Comparison of ENCODE assay signal across 20 cellular contexts in genomic region chr2:158995677-158996049, GRCh38. TPM values are rescaled to one million over a fixed set of nuclear protein-coding genes. Genes with fewer than 3 reads are reported as not detected.
A peak's percentile ranks its signal among the peaks of the same experiment; 100 is the strongest.
DNase-seq lines count a peak whose midpoint lies in the region; ATAC-seq and TF ChIP-seq lines count a peak whose summit lies in the region.
"Had no signal": no experiment of that assay in that cellular context is flagged by ENCODE, and none has a peak within 500 bp of the region (broad histone marks: within the 10 kb centered on the region; RNA-seq: fewer than 3 reads in every experiment).

No MANE protein-coding gene starts in this region.

- H2AK5ac ChIP-seq in trophoblast cell (ENCODE audit: low read length), result no peak overlapping the region

- H4K12ac ChIP-seq in trophoblast cell (ENCODE audit: low read depth, low read length), result no peak overlapping the region

- no peak for TF ChIP-seq CTCF in SK-N-SH (IDR thresholded peaks at IDR 0.05)
- TF ChIP-seq CTCF in PC-9 (conservative IDR thresholded peaks at IDR 0.05), result no peak
- no peak for TF ChIP-seq CTCF in mucosa of descending colon (IDR thresholded peaks at IDR 0.05)

- no peak overlapping the region for H3K4ac ChIP-seq in trophoblast cell (ENCODE audit: low read depth, low read length)

- peaks cover 22 to 39% of the 10 kb centered on the region in 2 experiments for H3K4me1 ChIP-seq in SK-N-SH (ENCODE audit: control insufficient read depth in 1 of 2, insufficient read depth in 2 of 2, low read depth in 1 of 2, low read length in 1 of 2)
- peaks cover 70% of the 10 kb centered on the region for H3K4me1 ChIP-seq in PC-9 (replicated peaks; ENCODE audit: insufficient read depth)
- peaks cover 23 to 34% of the 10 kb centered on the region in 2 experiments for H3K4me1 ChIP-seq in trophoblast cell (ENCODE audit: control insufficient read depth in 1 of 2, insufficient read depth in 2 of 2, low read length in 2 of 2)
- peaks cover 27% of the 10 kb centered on the region for H3K4me1 ChIP-seq in mucosa of descending colon (ENCODE audit: low read depth)
- H3K4me1 ChIP-seq: prostate gland had no signal

- H3K4me3 ChIP-seq in SK-N-SH (ENCODE audit: low read depth in 2 of 2, low read length in 1 of 2) (no peak overlapping the region), PC-9 (no peak overlapping the region), trophoblast cell (ENCODE audit: low read depth, low read length) (no peak overlapping the region), mucosa of descending colon (no peak overlapping the region)
- H3K4me3 ChIP-seq: esophagus muscularis mucosa, GM12878, prostate gland, SJCRH30, skin epidermis had no signal

- no peaks in the 10 kb centered on the region for H3K9me2 ChIP-seq in SK-N-SH
- H3K9me2 ChIP-seq in PC-9 (ENCODE audit: insufficient read depth), result no peaks in the 10 kb centered on the region

- H4K91ac ChIP-seq in trophoblast cell (ENCODE audit: low read depth, low read length), result no peak overlapping the region

- H4K8ac ChIP-seq in trophoblast cell (ENCODE audit: low read depth, low read length), result no peak overlapping the region

- POLR2A ChIA-PET in SK-N-SH (lab: Yijun Ruan, JAX) (no interaction called here), PC-9 (lab: Charles Lee; ENCODE audit: unreplicated experiment) (no interaction called here)

- H3K14ac ChIP-seq in trophoblast cell (ENCODE audit: low read length), result no peak overlapping the region

- H3K18ac ChIP-seq in trophoblast cell (ENCODE audit: low read length), result peak overlapping the region; percentile 12

- H4K20me1 ChIP-seq in SK-N-SH (ENCODE audit: insufficient read depth), result peaks cover under 1% of the 10 kb centered on the region; the same call in 1 of the 2 replicates
- no peaks in the 10 kb centered on the region for H4K20me1 ChIP-seq in PC-9 (ENCODE audit: insufficient read depth)

- ATAC-seq in SK-N-SH treated with all-trans-retinoic acid at 6 μM for 48 hours, result peak; percentile 13; the same call in 1 of the 3 replicates
- peak; percentile 30 for ATAC-seq in left ventricle myocardium superior
- no peak for ATAC-seq in mucosa of descending colon
- ATAC-seq in GM21447 (IDR thresholded peaks at IDR 0.05; ENCODE audit: unreplicated experiment), result no peak
- ATAC-seq: activated CD8-positive, alpha-beta memory T cell treated with anti-CD3 and anti-CD28 coated beads, Interleukin-2, amount 10 ng/mL, durations not matched to agents 7 days and 5 days had no signal

- WGBS in SK-N-SH (ENCODE audit: low lambda C conversion rate), result 72% methylated on average over 5 of the region's 5 CpGs
- no CpG with 5 or more reads among the region's 5 CpGs for WGBS in trophoblast cell (ENCODE audit: extremely low coverage, insufficient coverage, insufficient read length)

- H3K27me3 ChIP-seq in SK-N-SH (ENCODE audit: insufficient read depth) (no peaks in the 10 kb centered on the region), PC-9 (ENCODE audit: insufficient read depth, low read depth) (no peaks in the 10 kb centered on the region), trophoblast cell (ENCODE audit: insufficient read depth, low read length) (no peaks in the 10 kb centered on the region)
- H3K27me3 ChIP-seq: esophagus muscularis mucosa, SJCRH30 had no signal

- DNase-seq in SK-N-SH, result no peak
- DNase-seq in PC-9, result no peak
- DNase-seq in left ventricle myocardium superior, result no peak
- DNase-seq in trophoblast cell, result no peak
- DNase-seq in nucleus accumbens (lab: John Stamatoyannopoulos, UW), result no peak
- no peak for DNase-seq in mucosa of descending colon
- DNase-seq: 8988T; activated CD4-positive, alpha-beta T cell treated with anti-CD3 and anti-CD28 coated beads for 4 hours; activated CD8-positive, alpha-beta memory T cell treated with anti-CD3 and anti-CD28 coated beads, Interleukin-2, amount 10 ng/mL, durations not matched to agents 7 days and 5 days; AML-193; DND-41; effector CD8-positive, alpha-beta T cell; SJCRH30; stimulated activated naive CD4-positive, alpha-beta T cell had no signal

- H2AFZ ChIP-seq in SK-N-SH (ENCODE audit: low read depth) (no peak overlapping the region), PC-9 (no peak overlapping the region), trophoblast cell (ENCODE audit: insufficient read depth, low read length, poor library complexity) (no peak overlapping the region)

- no peak for TF ChIP-seq RAD21 in SK-N-SH (IDR thresholded peaks at IDR 0.05; ENCODE audit: low read length)

- no peak for TF ChIP-seq EP300 in SK-N-SH (IDR thresholded peaks at IDR 0.05; ENCODE audit: borderline replicate concordance in 1 of 2, low read depth in 1 of 2, low read length in 1 of 2)

- intact Hi-C loops in PC-9 (cut with micrococcal nuclease; ENCODE audit: unreplicated experiment), result no loop called here
- intact Hi-C loops in left ventricle myocardium superior (cut with micrococcal nuclease), result no loop called here
- intact Hi-C loops in mucosa of descending colon (cut with DNase I, micrococcal nuclease), result no loop called here

- peaks cover 10% of the 10 kb centered on the region for H3K79me1 ChIP-seq in trophoblast cell (ENCODE audit: low read length)

- H3K4me2 ChIP-seq in SK-N-SH, result no peak overlapping the region
- 0 out of 2 replicates have a peak overlapping the region, but pooled peaks have one; percentile 7 for H3K4me2 ChIP-seq in PC-9
- peak overlapping the region; percentile 13 for H3K4me2 ChIP-seq in trophoblast cell (ENCODE audit: low read length)

- H3K79me2 ChIP-seq in SK-N-SH (ENCODE audit: insufficient read depth) (peaks cover 80% of the 10 kb centered on the region), PC-9 (ENCODE audit: low read depth) (peaks cover 96% of the 10 kb centered on the region), trophoblast cell (ENCODE audit: control insufficient read depth, insufficient read depth, low read length, poor library complexity) (no peaks in the 10 kb centered on the region)

- H3K9ac ChIP-seq in SK-N-SH, result no peak overlapping the region
- no peak overlapping the region for H3K9ac ChIP-seq in trophoblast cell (ENCODE audit: low read length)

- BruUV-seq in PC-9 (replicated peaks; lab: Mats Ljungman, UMichigan), result no TSS peak

- H3F3A ChIP-seq in SK-N-SH (replicated peaks; ENCODE audit: insufficient read depth), result peaks cover 20% of the 10 kb centered on the region
- peaks cover 6% of the 10 kb centered on the region for H3F3A ChIP-seq in PC-9 (ENCODE audit: insufficient read depth, low read depth)

- H3K9me3 ChIP-seq in SK-N-SH, result no peaks in the 10 kb centered on the region
- H3K9me3 ChIP-seq in PC-9 (ENCODE audit: insufficient read depth, low read depth), result no peaks in the 10 kb centered on the region
- no peaks in the 10 kb centered on the region for H3K9me3 ChIP-seq in trophoblast cell (ENCODE audit: insufficient read depth, low read depth, low read length)
- no peaks in the 10 kb centered on the region for H3K9me3 ChIP-seq in mucosa of descending colon
- H3K9me3 ChIP-seq: esophagus muscularis mucosa, prostate gland, SJCRH30 had no signal

- H2BK12ac ChIP-seq in trophoblast cell (ENCODE audit: low read length), result peak overlapping the region; percentile 43

- peak overlapping the region in 1 of 2 experiments; percentile 54; a peak in 2 of 4 replicates for H3K27ac ChIP-seq in SK-N-SH (ENCODE audit: low read depth in 2 of 2, low read length in 1 of 2)
- no peak overlapping the region for H3K27ac ChIP-seq in PC-9
- H3K27ac ChIP-seq in trophoblast cell (ENCODE audit: low read depth, low read length), result peak overlapping the region; percentile 62
- H3K27ac ChIP-seq: esophagus muscularis mucosa, prostate gland, SJCRH30 had no signal

- no peaks in the 10 kb centered on the region for H3K36me3 ChIP-seq in SK-N-SH (replicated peaks in 1 of 2; ENCODE audit: control insufficient read depth in 1 of 2, insufficient read depth in 2 of 2, low read length in 1 of 2)
- no peaks in the 10 kb centered on the region for H3K36me3 ChIP-seq in PC-9 (ENCODE audit: low read depth)
- H3K36me3 ChIP-seq in trophoblast cell (ENCODE audit: control insufficient read depth in 1 of 2, insufficient read depth in 2 of 2, low read length in 2 of 2), result no peaks in the 10 kb centered on the region
- H3K36me3 ChIP-seq in mucosa of descending colon (ENCODE audit: low read depth), result no peaks in the 10 kb centered on the region
- H3K36me3 ChIP-seq: esophagus muscularis mucosa, prostate gland, SJCRH30 had no signal

- H2BK5ac ChIP-seq in trophoblast cell (ENCODE audit: low read depth, low read length, poor library complexity), result peak overlapping the region; percentile 44

- CTCF ChIA-PET in SK-N-SH (lab: Yijun Ruan, JAX), result interaction anchor here (1.4 to 1.9 kb wide), 3 partner anchors 8 to 17 kb away, joined by 3 to 10 read pairs (median 4); no protein-coding TSS in a partner anchor
- CTCF ChIA-PET in PC-9 (lab: Charles Lee), result no interaction called here

- H2BK120ac ChIP-seq in trophoblast cell (ENCODE audit: insufficient read depth, low read length, poor library complexity), result peak overlapping the region; percentile 37

- H3K23ac ChIP-seq in trophoblast cell (ENCODE audit: low read length), result no peak overlapping the region

TF ChIP-seq in SK-N-SH treated with all-trans-retinoic acid at 6 μM for 48 hours, 23 proteins besides CTCF, POLR2A, EP300 and RAD21:
- TF ChIP-seq TOX (CRISPR knock-in tag; IDR thresholded peaks at IDR 0.05; ENCODE audit: borderline replicate concordance), result no peak
- no peak for TF ChIP-seq TCF4 (CRISPR knock-in tag; IDR thresholded peaks at IDR 0.05; ENCODE audit: borderline replicate concordance)
- TF ChIP-seq ZFP3 (CRISPR knock-in tag; IDR thresholded peaks at IDR 0.05), result no peak

TF ChIP-seq in SK-N-SH, 30 proteins besides CTCF, POLR2A, EP300 and RAD21 (continues in another document):
- TF ChIP-seq IRF3 (IDR thresholded peaks at IDR 0.05; ENCODE audit: low read depth, low read length), result no peak
- TF ChIP-seq USF1 (IDR thresholded peaks at IDR 0.05; ENCODE audit: borderline replicate concordance, low read depth), result no peak

RNA-seq across cellular contexts. Expression of gene TANC1, which starts 27.2 kb away (rescaled TPM):
- 19.2 and 23.8 TPM in 2 replicates for polyA plus RNA-seq in SK-N-SH (2012; rRNA removed)
- 11.4 and 13.0 TPM in 2 replicates for polyA plus RNA-seq in SK-N-SH (2012; cell fraction: cytosol; rRNA removed)
- 58.0 and 76.7 TPM in 2 replicates for polyA plus RNA-seq in SK-N-SH (2012; cell fraction: nucleus; rRNA removed)
- 21.2 and 26.0 TPM in 2 replicates for total RNA-seq in PC-9 (2021)
- 62.7 TPM for total RNA-seq in left ventricle myocardium superior
- 20.5 and 20.8 TPM in 2 replicates for polyA plus RNA-seq in trophoblast cell (2013)
- 10 to 100 TPM; 30.7 to 55.5 (median 41.0) TPM for total RNA-seq in mucosa of descending colon

Comparison
In these comparisons a context has a peak if more than half of its experiments do, and no peak if none do; other contexts are left out.
1. ATAC-seq: peak in SK-N-SH treated with all-trans-retinoic acid at 6 μM for 48 hours (single experiment) and left ventricle myocardium superior (single experiment); none in mucosa of descending colon (single experiment) and GM21447 (single experiment).